Comparison of ENCODE assay signal across 32 cellular contexts in the genomic region with DNA sequence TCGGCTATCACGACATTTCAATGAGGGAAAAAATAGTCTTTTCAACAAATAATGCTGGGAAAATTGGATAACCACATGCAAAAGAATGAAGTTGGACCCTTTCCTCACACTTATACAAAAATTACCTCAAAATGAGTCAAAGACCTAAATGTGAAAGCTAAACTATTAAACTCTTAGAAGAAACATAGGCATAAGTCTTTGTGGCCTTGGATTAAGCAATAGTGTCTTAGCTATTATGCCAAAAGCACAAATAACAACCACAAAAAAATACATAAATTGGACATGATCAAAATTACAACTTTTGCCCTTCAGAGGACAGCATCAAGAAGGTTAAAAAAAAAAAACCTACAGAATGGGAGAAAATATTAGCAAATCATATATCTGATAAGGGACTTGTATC.
"Had no signal": no experiment of that assay in that cellular context is flagged by ENCODE, and none has a peak within 500 bp of the region (broad histone marks: within the 10 kb centered on the region; RNA-seq: fewer than 3 reads in every experiment).

No MANE protein-coding gene starts in this region.

- H3K4me1 Mint-ChIP-seq: natural killer cell had no signal

- H3K27ac ChIP-seq: neural progenitor cell, ovary, parathyroid adenoma, psoas muscle, right lobe of liver, sigmoid colon, spleen, testis, tibial artery, transverse colon, upper lobe of right lung had no signal

- H2AFZ ChIP-seq: neural progenitor cell, parathyroid adenoma had no signal

- H3K79me2 ChIP-seq: parathyroid adenoma had no signal

- H3K9me3 Mint-ChIP-seq: natural killer cell; stimulated activated memory B cell treated with anti-CD40 and anti-IgM and Interleukin-4, amounts not matched to agents 10 μg/mL and 1 μg/mL and 100 μg/mL, for 72 hours; stimulated activated naive CD8-positive, alpha-beta T cell treated with anti-CD3 and anti-CD28 coated beads, Interleukin-15, amount 100 ng/mL, for 72 hours; type B pancreatic cell had no signal

- H3K27ac Mint-ChIP-seq: natural killer cell; nephron; neural progenitor cell; progenitor cell of endocrine pancreas; stimulated activated memory B cell treated with anti-CD40 and anti-IgM and Interleukin-4, amounts not matched to agents 10 μg/mL and 1 μg/mL and 100 μg/mL, for 72 hours; type B pancreatic cell had no signal

- H3K4me3 Mint-ChIP-seq: natural killer cell; nephron; neural progenitor cell; stimulated activated memory B cell treated with anti-CD40 and anti-IgM and Interleukin-4, amounts not matched to agents 10 μg/mL and 1 μg/mL and 100 μg/mL, for 72 hours; stimulated activated naive CD8-positive, alpha-beta T cell treated with anti-CD3 and anti-CD28 coated beads, Interleukin-15, amount 100 ng/mL, for 72 hours; type B pancreatic cell had no signal

- H3K27me3 Mint-ChIP-seq: progenitor cell of endocrine pancreas; stimulated activated memory B cell treated with anti-CD40 and anti-IgM and Interleukin-4, amounts not matched to agents 10 μg/mL and 1 μg/mL and 100 μg/mL, for 72 hours; stimulated activated naive CD8-positive, alpha-beta T cell treated with anti-CD3 and anti-CD28 coated beads, Interleukin-15, amount 100 ng/mL, for 72 hours; type B pancreatic cell had no signal

- H3K9me3 ChIP-seq: ovary, psoas muscle, right lobe of liver, sigmoid colon, spleen, suprapubic skin, testis, tibial artery, transverse colon, upper lobe of right lung, uterus had no signal

- H3K4me3 ChIP-seq: neural progenitor cell, ovary, psoas muscle, right lobe of liver, sigmoid colon, skin epidermis, smooth muscle cell, spleen, suprapubic skin, testis, tibial artery, transverse colon, upper lobe of right lung, uterus had no signal

- DNase-seq: natural killer cell; occipital lobe; ovary; posterior cingulate gyrus; psoas muscle; right cardiac atrium; right lobe of liver; sigmoid colon; spleen; stimulated activated CD4-positive, alpha-beta T cell treated with anti-CD3 and anti-CD28 coated beads, Interleukin-12 subunit alpha, Interleukin-12 subunit beta, amount 100 ng/mL, for 4 hours; stimulated activated CD4-positive, alpha-beta T cell treated with anti-CD3 and anti-CD28 coated beads, Interleukin-1b, Interleukin-23, amount 100 ng/mL, for 48 hours; stimulated activated CD4-positive, alpha-beta T cell treated with anti-CD3 and anti-CD28 coated beads, Interleukin-4, amount 100 ng/mL, for 1 hour; stimulated activated CD4-positive, alpha-beta T cell treated with anti-CD3 and anti-CD28 coated beads, Interleukin-4, amount 100 ng/mL, for 4 hours; stimulated activated CD8-positive, alpha-beta memory T cell treated with anti-CD3 and anti-CD28 coated beads, Interleukin-4, amount 100 ng/mL, for 48 hours; stimulated activated naive CD4-positive, alpha-beta T cell; stimulated activated naive CD8-positive, alpha-beta T cell treated with anti-CD3 and anti-CD28 coated beads, Interleukin-15, amount 100 ng/mL, for 72 hours; stimulated activated naive CD8-positive, alpha-beta T cell treated with anti-CD3 and anti-CD28 coated beads, Interleukin-15, Interleukin-2, amounts not matched to agents 100 U/mL and 50 U/mL, for 24 hours; substantia nigra; testis; tibial artery; transverse colon; upper lobe of right lung; uterus had no signal

- H3K27me3 ChIP-seq: neural progenitor cell, ovary, right lobe of liver, sigmoid colon, spleen, suprapubic skin, testis, tibial artery, transverse colon, upper lobe of right lung, uterus had no signal

- H3K4me2 ChIP-seq: neural progenitor cell, smooth muscle cell had no signal

- H3K4me1 ChIP-seq: neural progenitor cell, parathyroid adenoma, right lobe of liver, testis, upper lobe of right lung, uterus had no signal

- H3K9ac ChIP-seq: neural progenitor cell, parathyroid adenoma had no signal

- H3K36me3 Mint-ChIP-seq: natural killer cell, neural progenitor cell, type B pancreatic cell had no signal

- H3K36me3 ChIP-seq: neural progenitor cell, ovary, right lobe of liver, sigmoid colon, spleen, suprapubic skin, tibial artery, transverse colon, upper lobe of right lung, uterus had no signal
